9 cellular contexts compared by ENCODE assay signal in genomic region chr6:84773431-84774173, GRCh38. TPM values are rescaled to one million over a fixed set of nuclear protein-coding genes. Genes with fewer than 3 reads are reported as not detected.
DNase-seq lines count a peak whose midpoint lies in the region; ATAC-seq and TF ChIP-seq lines count a peak whose summit lies in the region.
"Had no signal": no experiment of that assay in that cellular context is flagged by ENCODE, and none has a peak within 500 bp of the region (broad histone marks: within the 10 kb centered on the region; RNA-seq: fewer than 3 reads in every experiment).

No MANE protein-coding gene starts in this region.

- no peak overlapping the region for H2AFZ ChIP-seq in OCI-LY7 (ENCODE audit: low read length)

- H3K27me3 Mint-ChIP-seq in activated naive CD8-positive, alpha-beta T cell treated with anti-CD3 and anti-CD28 coated beads, Interleukin-2, amount 50 U/mL, for 24 hours = peaks cover 69% of the 10 kb centered on the region

- CTCF ChIA-PET in OCI-LY7 (lab: Charles Lee; ENCODE audit: unreplicated experiment) = no interaction called here

- H3K79me2 ChIP-seq in OCI-LY7 (ENCODE audit: insufficient read depth, low read depth, low read length) = no peaks in the 10 kb centered on the region

- BruUV-seq in OCI-LY7 (replicated peaks; lab: Mats Ljungman, UMichigan) = no TSS peak

- H3K36me3 ChIP-seq in heart right ventricle (no peaks in the 10 kb centered on the region), OCI-LY7 (ENCODE audit: insufficient read depth, low read length) (no peaks in the 10 kb centered on the region)

- H3K4me1 Mint-ChIP-seq in activated naive CD8-positive, alpha-beta T cell treated with anti-CD3 and anti-CD28 coated beads, Interleukin-2, amount 50 U/mL, for 24 hours = peaks cover 1% of the 10 kb centered on the region

- peak; percentile 10 for ATAC-seq in GM21529 (IDR thresholded peaks at IDR 0.05; ENCODE audit: unreplicated experiment)
- peak; percentile 52 to 75 (median 60) for ATAC-seq in heart right ventricle
- ATAC-seq in sciatic nerve = peak; percentile 67
- ATAC-seq in activated naive CD8-positive, alpha-beta T cell treated with anti-CD3 and anti-CD28 coated beads, Interleukin-2, amount 50 U/mL, for 24 hours = no peak
- ATAC-seq: naive thymus-derived CD8-positive, alpha-beta T cell had no signal

- H3K27me3 ChIP-seq in heart right ventricle = peaks cover 0 to 99% (median 87%) of the 10 kb centered on the region in 7 donors

- no peaks in the 10 kb centered on the region for H3K9me2 ChIP-seq in OCI-LY7 (ENCODE audit: insufficient read depth, low read length)

- no peak for TF ChIP-seq CTCF in heart right ventricle (IDR thresholded peaks at IDR 0.05)
- TF ChIP-seq CTCF in OCI-LY7 (conservative IDR thresholded peaks at IDR 0.05; ENCODE audit: low read length) = no peak

- H3K4me1 ChIP-seq in heart right ventricle = peaks cover 0 to 19% (median 17%) of the 10 kb centered on the region in 9 donors
- H3K4me1 ChIP-seq in OCI-LY7 (ENCODE audit: insufficient read depth, low read length, poor library complexity, severe bottlenecking) = no peaks in the 10 kb centered on the region

- H3K27ac Mint-ChIP-seq in activated naive CD8-positive, alpha-beta T cell treated with anti-CD3 and anti-CD28 coated beads, Interleukin-2, amount 50 U/mL, for 24 hours = no peak overlapping the region
- H3K27ac Mint-ChIP-seq: naive thymus-derived CD8-positive, alpha-beta T cell had no signal

- H4K20me1 ChIP-seq in OCI-LY7 (ENCODE audit: insufficient read depth, low read length) = no peaks in the 10 kb centered on the region

- H3K27ac ChIP-seq in heart right ventricle (peak overlapping the region in 9 of 10 donors; percentile 38 to 86 (median 73)), OCI-LY7 (ENCODE audit: low read depth, low read length, poor library complexity, severe bottlenecking) (no peak overlapping the region)

- WGBS in heart right ventricle, 2 donors = 0 to 2% methylated on average over 69 of the region's 69 CpGs

- POLR2A ChIA-PET in OCI-LY7 (lab: Charles Lee) = no interaction called here

- no peaks in the 10 kb centered on the region for H3K9me3 ChIP-seq in heart right ventricle
- no peaks in the 10 kb centered on the region for H3K9me3 ChIP-seq in OCI-LY7 (ENCODE audit: low read length)

- peaks cover 4% of the 10 kb centered on the region for H3K36me3 Mint-ChIP-seq in activated naive CD8-positive, alpha-beta T cell treated with anti-CD3 and anti-CD28 coated beads, Interleukin-2, amount 50 U/mL, for 24 hours (ENCODE audit: low read depth)

- H3K4me3 Mint-ChIP-seq in activated naive CD8-positive, alpha-beta T cell treated with anti-CD3 and anti-CD28 coated beads, Interleukin-2, amount 50 U/mL, for 24 hours = no peak overlapping the region

- intact Hi-C loops in heart right ventricle (cut with DNase I) (loop anchor here in 2 of 10 donors (10.0 kb wide), 2 partner anchors 231 to 349 kb away; no protein-coding TSS in a partner anchor), sciatic nerve (cut with DNase I) (no loop called here), OCI-LY7 (cut with micrococcal nuclease; ENCODE audit: unreplicated experiment) (no loop called here)

- DNase-seq in SHP77 (lab: John Stamatoyannopoulos, UW) = peak; percentile 56 to 83
- DNase-seq in heart right ventricle = peak; percentile 13 to 23
- DNase-seq in sciatic nerve (ENCODE audit: low spot score) = peak; percentile 73
- no peak for DNase-seq in OCI-LY7 (ENCODE audit: low spot score)
- DNase-seq in inferior parietal cortex (ENCODE audit: extremely low spot score) = no peak
- DNase-seq in activated naive CD8-positive, alpha-beta T cell treated with anti-CD3 and anti-CD28 coated beads, Interleukin-2, amount 50 U/mL, for 24 hours = no peak
- no peak for DNase-seq in GF-D8 (lab: John Stamatoyannopoulos, UW)
- DNase-seq: naive thymus-derived CD8-positive, alpha-beta T cell had no signal

- H3K4me3 ChIP-seq in heart right ventricle (peak overlapping the region; percentile 7 to 61 (median 52)), OCI-LY7 (ENCODE audit: low read depth, low read length, poor library complexity, severe bottlenecking) (no peak overlapping the region)

- no peaks in the 10 kb centered on the region for H3K9me3 Mint-ChIP-seq in activated naive CD8-positive, alpha-beta T cell treated with anti-CD3 and anti-CD28 coated beads, Interleukin-2, amount 50 U/mL, for 24 hours

- H3K4me2 ChIP-seq in OCI-LY7 (ENCODE audit: low read length) = no peak overlapping the region

RNA-seq across cellular contexts. Expression of gene TBX18, which starts 9.2 kb away (rescaled TPM):
- total RNA-seq in heart right ventricle (1 to 10 TPM; 1.7 to 9.1 (median 2.8) TPM), sciatic nerve (46.1 TPM), OCI-LY7 (2022) (not detected in 2 replicates)
- 1 to 10 TPM; 2.3 to 5.0 TPM for polyA plus RNA-seq in heart right ventricle
- total RNA-seq in OCI-LY7 (2014; rRNA removed; shearing (Covaris generic)) = not detected in 2 replicates
- total RNA-seq: naive thymus-derived CD8-positive, alpha-beta T cell had no signal
- polyA plus RNA-seq: naive thymus-derived CD8-positive, alpha-beta T cell had no signal

Comparison
In these comparisons a context has a peak if more than half of its experiments do, and no peak if none do; other contexts are left out.
1. DNase-seq: peak in SHP77 (2 of 2), heart right ventricle (2 of 2) and sciatic nerve (single experiment); none in OCI-LY7 (single experiment), inferior parietal cortex (single experiment), activated naive CD8-positive, alpha-beta T cell treated with anti-CD3 and anti-CD28 coated beads, Interleukin-2, amount 50 U/mL, for 24 hours (single experiment) and GF-D8 (single experiment).